ENCODE assay signal across 11 cellular contexts in the genomic region with DNA sequence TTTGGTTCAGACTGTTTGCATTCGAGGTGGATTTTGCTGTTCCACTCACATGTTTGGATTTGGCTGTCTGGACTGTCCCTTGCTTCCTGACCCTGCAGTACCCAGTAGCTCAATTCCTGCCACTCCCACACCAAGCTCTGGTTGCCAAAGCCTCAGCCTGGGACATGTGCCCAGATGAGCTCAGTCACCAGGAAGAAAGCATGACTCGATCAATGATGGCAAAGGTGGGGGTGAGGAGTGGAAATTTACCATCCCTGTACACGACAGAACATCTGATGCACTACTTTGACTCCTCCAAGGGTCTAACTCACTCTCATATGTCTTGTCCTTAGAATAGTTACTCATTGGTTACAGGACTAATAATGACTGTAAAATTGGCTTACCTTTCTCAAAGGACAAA. TPM values are rescaled to one million over a fixed set of nuclear protein-coding genes. Genes with fewer than 3 reads are reported as not detected.
DNase-seq lines count a peak whose midpoint lies in the region; ATAC-seq and TF ChIP-seq lines count a peak whose summit lies in the region.
"Had no signal": no experiment of that assay in that cellular context is flagged by ENCODE, and none has a peak within 500 bp of the region (broad histone marks: within the 10 kb centered on the region; RNA-seq: fewer than 3 reads in every experiment).

No MANE protein-coding gene starts in this region.

- no peaks in the 10 kb centered on the region for H3K27me3 Mint-ChIP-seq in GM23338 (ENCODE audit: insufficient read depth, low read depth, poor library complexity)

- no peak overlapping the region; the same call in 1 of the 2 replicates for H3K27ac Mint-ChIP-seq in GM23338

- H3K9me2 ChIP-seq in GM23338 (ENCODE audit: insufficient read depth), result 0 out of 2 replicates have a peak, but pooled peaks cover 2% of the 10 kb centered on the region

- H3K4me3 ChIP-seq in GM23338, result no peak overlapping the region

- TF ChIP-seq CTCF in foreskin keratinocyte (conservative IDR thresholded peaks at IDR 0.05), result no peak
- TF ChIP-seq CTCF in GM23338 (conservative IDR thresholded peaks at IDR 0.05; ENCODE audit: low read depth in 2 of 2), result no peak

- H3K4me1 ChIP-seq in foreskin keratinocyte (peaks cover 2% of the 10 kb centered on the region), GM23338 (ENCODE audit: insufficient read depth) (no peaks in the 10 kb centered on the region)

- H3K9me3 Mint-ChIP-seq in GM23338, result peaks cover 2% of the 10 kb centered on the region; the same call in 2 of the 3 replicates

- H3K36me3 ChIP-seq in GM23338 (ENCODE audit: insufficient read depth), result no peaks in the 10 kb centered on the region

- no peaks in the 10 kb centered on the region for H3F3A ChIP-seq in GM23338 (replicated peaks; ENCODE audit: low read depth)

- peaks cover 14% of the 10 kb centered on the region for H3K36me3 Mint-ChIP-seq in GM23338 (ENCODE audit: low read depth)

- H3K27ac ChIP-seq in foreskin keratinocyte, result no peak overlapping the region
- no peak overlapping the region for H3K27ac ChIP-seq in GM23338 (ENCODE audit: low read depth)

- no peaks in the 10 kb centered on the region for H3K4me1 Mint-ChIP-seq in GM23338

- H3K79me2 ChIP-seq in GM23338 (replicated peaks; ENCODE audit: insufficient read depth), result no peaks in the 10 kb centered on the region

- no peak overlapping the region for H3K4me3 Mint-ChIP-seq in GM23338

- H2AFZ ChIP-seq in GM23338, result no peak overlapping the region

- no peaks in the 10 kb centered on the region for H4K20me1 ChIP-seq in GM23338 (replicated peaks; ENCODE audit: insufficient read depth)

- peak; percentile 11 for DNase-seq in GOT3 (lab: John Stamatoyannopoulos, UW)
- DNase-seq in amniotic epithelial cell (ENCODE audit: low read depth), result peak; percentile 7
- peak; percentile 47 to 73 for DNase-seq in foreskin keratinocyte
- peak; percentile 82 for DNase-seq in renal cortical epithelial cell (ENCODE audit: low read depth)
- DNase-seq in GM23338 (ENCODE audit: low spot score), result no peak
- no peak for DNase-seq in activated CD4-positive, alpha-beta T cell treated with anti-CD3 and anti-CD28 coated beads, Interleukin-2, amount 50 U/mL, for 48 hours
- DNase-seq in NCI-H510A (lab: John Stamatoyannopoulos, UW), result no peak
- no peak for DNase-seq in 8988T
- DNase-seq: islet precursor cell, NCI-H524, T-helper 2 cell had no signal

- ATAC-seq in foreskin keratinocyte (peak; percentile 94), GM23338 (no peak)

- H3K27me3 ChIP-seq in foreskin keratinocyte, result no peaks in the 10 kb centered on the region
- H3K27me3 ChIP-seq in GM23338 (ENCODE audit: insufficient read depth), result no peaks in the 10 kb centered on the region

- H3K4me2 ChIP-seq in GM23338, result no peak overlapping the region

TF ChIP-seq in GM23338, 12 proteins besides CTCF, POLR2A, EP300 and RAD21:
- no peak for TF ChIP-seq ZNF114 (CRISPR knock-in tag; IDR thresholded peaks at IDR 0.05)
- no peak for TF ChIP-seq EZH2phosphoT487 (IDR thresholded peaks at IDR 0.05; ENCODE audit: unreplicated experiment)
- TF ChIP-seq ETS1 (IDR thresholded peaks at IDR 0.05), result no peak
- no peak for TF ChIP-seq POLR2AphosphoS5 (IDR thresholded peaks at IDR 0.05; ENCODE audit: low read depth)
- no peak for TF ChIP-seq EZH2 (IDR thresholded peaks at IDR 0.05; ENCODE audit: low read depth, unreplicated experiment)
- TF ChIP-seq CREB1 (CRISPR knock-in tag; IDR thresholded peaks at IDR 0.05; ENCODE audit: low read depth), result no peak
- TF ChIP-seq JUNB (IDR thresholded peaks at IDR 0.05; ENCODE audit: unreplicated experiment), result no peak
- TF ChIP-seq ZNF331 (CRISPR knock-in tag; IDR thresholded peaks at IDR 0.05; ENCODE audit: low read depth), result no peak
TF ChIP-seq in GM23338: peak in this region for 0.

RNA-seq across cellular contexts. Expression of gene ZNF385D, which starts 45.2 kb away (rescaled TPM):
- total RNA-seq in foreskin keratinocyte (1.6 and 1.7 TPM in 2 replicates), renal cortical epithelial cell (1.0 TPM in 1 of 2 replicates, not detected in the other)
- polyA plus RNA-seq in foreskin keratinocyte (1.2 and 2.3 TPM in 2 replicates), GM23338 (2016; fragmentation: Nextera tagmentation; extraction: Ambion mirVana) (9.7 and 12.3 TPM in 2 replicates)
- total RNA-seq in GM23338 (2014; rRNA removed; shearing (Covaris generic)), result 2.4 and 2.7 TPM in 2 replicates

Comparison
In these comparisons a context has a peak if more than half of its experiments do, and no peak if none do; other contexts are left out.
1. DNase-seq: peak in GOT3 (single experiment), amniotic epithelial cell (single experiment), foreskin keratinocyte (2 of 2) and renal cortical epithelial cell (single experiment); none in GM23338 (single experiment), activated CD4-positive, alpha-beta T cell treated with anti-CD3 and anti-CD28 coated beads, Interleukin-2, amount 50 U/mL, for 48 hours (0 of 2), NCI-H510A (single experiment) and 8988T (single experiment).